In genomic region chr12:84561362-84561761, GRCh38 we compare ENCODE assay signal across 22 cellular contexts.
DNase-seq lines count a peak whose midpoint lies in the region; ATAC-seq and TF ChIP-seq lines count a peak whose summit lies in the region.
"Had no signal": no experiment of that assay in that cellular context is flagged by ENCODE, and none has a peak within 500 bp of the region (broad histone marks: within the 10 kb centered on the region; RNA-seq: fewer than 3 reads in every experiment).

No MANE protein-coding gene starts in this region.

- H3K4me2 ChIP-seq in MM.1S (ENCODE audit: low read depth, low read length) = no peak overlapping the region

- H3K27me3 ChIP-seq in right cardiac atrium (ENCODE audit: control insufficient read depth, insufficient read depth) (no peaks in the 10 kb centered on the region), MM.1S (replicated peaks; ENCODE audit: insufficient read depth, low read length) (no peaks in the 10 kb centered on the region)
- H3K27me3 ChIP-seq: SJCRH30 had no signal

- H3K27ac ChIP-seq in right cardiac atrium (ENCODE audit: low read length) (no peak overlapping the region), MM.1S (ENCODE audit: low read length) (no peak overlapping the region)
- H3K27ac ChIP-seq: SJCRH30 had no signal

- no peaks in the 10 kb centered on the region for H3K4me1 Mint-ChIP-seq in HFFc6 (ENCODE audit: low read depth)
- H3K4me1 Mint-ChIP-seq: CD8-positive, alpha-beta memory T cell had no signal

- H3K9me3 ChIP-seq in right cardiac atrium (ENCODE audit: control insufficient read depth, low read length) (no peaks in the 10 kb centered on the region), MM.1S (replicated peaks; ENCODE audit: insufficient read depth, low read length) (no peaks in the 10 kb centered on the region)
- H3K9me3 ChIP-seq: SJCRH30 had no signal

- H3K4me1 ChIP-seq in right cardiac atrium (ENCODE audit: control insufficient read depth, insufficient read depth, low read length) (no peaks in the 10 kb centered on the region), MM.1S (ENCODE audit: low read length) (no peaks in the 10 kb centered on the region)
- H3K4me1 ChIP-seq: SJCRH30 had no signal

- no peaks in the 10 kb centered on the region for H3K36me3 Mint-ChIP-seq in HFFc6 (ENCODE audit: low read depth)
- H3K36me3 Mint-ChIP-seq: CD8-positive, alpha-beta memory T cell had no signal

- TF ChIP-seq CTCF in choroid plexus epithelial cell (conservative IDR thresholded peaks at IDR 0.05; ENCODE audit: low read depth, low read length) = no peak
- no peak for TF ChIP-seq CTCF in fibroblast of villous mesenchyme (IDR thresholded peaks at IDR 0.05; ENCODE audit: insufficient read depth, low read depth, low read length)
- TF ChIP-seq CTCF in HFFc6 (IDR thresholded peaks at IDR 0.05) = no peak
- TF ChIP-seq CTCF in MM.1S (IDR thresholded peaks at IDR 0.05; ENCODE audit: low read length) = no peak

- H3K4me3 Mint-ChIP-seq in HFFc6 = no peak overlapping the region
- H3K4me3 Mint-ChIP-seq: CD8-positive, alpha-beta memory T cell had no signal

- no peak for DNase-seq in left ventricle myocardium superior
- DNase-seq in right cardiac atrium = no peak
- DNase-seq in choroid plexus epithelial cell (ENCODE audit: low read depth) = peak; percentile 13
- DNase-seq in fibroblast of villous mesenchyme (ENCODE audit: low read depth) = peak; percentile 46
- DNase-seq in HFFc6 = no peak
- DNase-seq in MM.1S = no peak
- DNase-seq in islet precursor cell = no peak
- DNase-seq: C1 segment of cervical spinal cord; CD8-positive, alpha-beta memory T cell; DMS53; EL; H7; IMR-90; NCI-H1092; NCI-H1436 treated with DMSO at 0.1 percent for 48 hours; NCI-H2029 treated with DMSO at 0.1 percent for 48 hours; NCI-H2171; NCI-H526; PC-3; RPMI8226; SJCRH30 had no signal

- H3K9me2 ChIP-seq in MM.1S (replicated peaks; ENCODE audit: insufficient read depth, low read length) = no peaks in the 10 kb centered on the region

- no peak overlapping the region for H3K4me3 ChIP-seq in right cardiac atrium (ENCODE audit: low read length)
- no peak overlapping the region for H3K4me3 ChIP-seq in choroid plexus epithelial cell (ENCODE audit: low read depth, low read length)
- no peak overlapping the region for H3K4me3 ChIP-seq in fibroblast of villous mesenchyme (ENCODE audit: low read depth, low read length)
- no peak overlapping the region for H3K4me3 ChIP-seq in MM.1S (ENCODE audit: low read length)
- H3K4me3 ChIP-seq: SJCRH30 had no signal

- no peaks in the 10 kb centered on the region for H3K36me3 ChIP-seq in MM.1S (replicated peaks; ENCODE audit: insufficient read depth, low read length)
- H3K36me3 ChIP-seq: SJCRH30 had no signal

- ATAC-seq in left ventricle myocardium superior = peak; percentile 68
- ATAC-seq in right cardiac atrium = no peak
- no peak for ATAC-seq in GM21737 (IDR thresholded peaks at IDR 0.05; ENCODE audit: unreplicated experiment)
- ATAC-seq: PC-3 had no signal

- H3K27ac Mint-ChIP-seq in HFFc6 = no peak overlapping the region
- H3K27ac Mint-ChIP-seq: CD8-positive, alpha-beta memory T cell had no signal

- no peak overlapping the region for H3K9ac ChIP-seq in MM.1S (ENCODE audit: low read length)

- H3K27me3 Mint-ChIP-seq in HFFc6 (ENCODE audit: insufficient read depth) = no peaks in the 10 kb centered on the region
- H3K27me3 Mint-ChIP-seq: CD8-positive, alpha-beta memory T cell had no signal

- H4K20me1 ChIP-seq in MM.1S (ENCODE audit: insufficient read depth, low read length) = no peaks in the 10 kb centered on the region

- no peaks in the 10 kb centered on the region for H3F3A ChIP-seq in MM.1S (ENCODE audit: insufficient read depth, low read length)

- H3K9me3 Mint-ChIP-seq in HFFc6 = no peaks in the 10 kb centered on the region; the same call in 1 of the 2 replicates

- H2AFZ ChIP-seq in MM.1S (ENCODE audit: low read length) = no peak overlapping the region

- intact Hi-C loops in left ventricle myocardium superior (cut with micrococcal nuclease) = no loop called here
- intact Hi-C loops in right cardiac atrium (cut with DNase I) = no loop called here

- 94% methylated on average over 1 of the region's 1 CpG for WGBS in right cardiac atrium

- H3K79me2 ChIP-seq in MM.1S (ENCODE audit: low read length) = no peaks in the 10 kb centered on the region

Comparison
In these comparisons a context has a peak if more than half of its experiments do, and no peak if none do; other contexts are left out.
1. DNase-seq: peak in choroid plexus epithelial cell (single experiment) and fibroblast of villous mesenchyme (single experiment); none in left ventricle myocardium superior (single experiment), right cardiac atrium (0 of 3), HFFc6 (single experiment), MM.1S (single experiment) and islet precursor cell (single experiment).